1 cellular context compared by ENCODE assay signal in the genomic region with DNA sequence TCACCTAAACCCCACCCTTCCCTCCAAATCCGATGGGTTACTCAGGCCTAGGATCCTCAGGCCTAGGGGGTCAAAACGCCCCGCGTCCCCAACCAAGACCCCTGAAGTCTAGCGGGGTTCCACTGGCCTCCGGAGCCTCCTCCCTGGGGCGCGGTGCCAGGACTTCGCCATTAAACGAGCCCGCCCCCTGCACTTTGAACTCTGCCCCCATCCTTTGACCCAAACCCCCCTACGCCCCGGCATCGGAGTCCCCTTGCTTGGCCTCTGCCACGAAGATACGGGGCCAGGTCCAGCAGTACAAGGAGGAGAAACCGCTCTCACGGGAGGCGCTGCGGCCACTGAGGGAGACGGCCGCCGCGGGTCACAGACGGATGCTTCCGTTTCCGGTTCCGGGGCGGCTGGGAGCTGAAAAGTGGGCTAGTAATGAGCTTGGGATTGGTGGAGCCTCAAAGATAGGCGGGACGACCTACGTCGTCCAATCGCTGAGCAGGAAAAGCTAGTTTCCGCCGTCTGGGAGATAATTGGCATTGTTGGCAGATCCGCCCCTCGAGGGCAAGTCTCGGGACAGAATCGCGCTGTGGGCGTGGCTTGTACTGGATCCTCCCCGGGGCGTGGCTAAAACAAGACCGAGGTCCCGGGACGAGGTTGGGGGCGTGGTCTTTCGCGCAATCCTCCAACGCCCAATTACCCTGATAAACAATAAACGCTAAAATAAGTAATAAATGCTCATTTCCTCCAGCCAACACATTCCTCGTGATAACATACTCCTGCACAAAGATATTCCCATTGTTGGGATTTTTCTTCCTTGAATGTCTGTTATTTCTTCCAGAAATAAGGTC.
TF ChIP-seq lines count a peak whose summit lies in the region.

No MANE protein-coding gene starts in this region.

TF ChIP-seq in HepG2, 621 proteins besides CTCF, POLR2A, EP300 and RAD21 (continued from another document and continues in another):
- TF ChIP-seq, protein P1, sequence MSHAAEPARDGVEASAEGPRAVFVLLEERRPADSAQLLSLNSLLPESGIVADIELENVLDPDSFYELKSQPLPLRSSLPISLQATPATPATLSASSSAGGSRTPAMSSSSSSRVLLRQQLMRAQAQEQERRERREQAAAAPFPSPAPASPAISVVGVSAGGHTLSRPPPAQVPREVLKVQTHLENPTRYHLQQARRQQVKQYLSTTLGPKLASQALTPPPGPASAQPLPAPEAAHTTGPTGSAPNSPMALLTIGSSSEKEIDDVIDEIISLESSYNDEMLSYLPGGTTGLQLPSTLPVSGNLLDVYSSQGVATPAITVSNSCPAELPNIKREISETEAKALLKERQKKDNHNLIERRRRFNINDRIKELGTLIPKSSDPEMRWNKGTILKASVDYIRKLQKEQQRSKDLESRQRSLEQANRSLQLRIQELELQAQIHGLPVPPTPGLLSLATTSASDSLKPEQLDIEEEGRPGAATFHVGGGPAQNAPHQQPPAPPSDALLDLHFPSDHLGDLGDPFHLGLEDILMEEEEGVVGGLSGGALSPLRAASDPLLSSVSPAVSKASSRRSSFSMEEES (CRISPR knock-in tag; IDR thresholded peaks at IDR 0.05), result no peak; the same call in 1 of the 2 replicates
- TF ChIP-seq, protein P2, sequence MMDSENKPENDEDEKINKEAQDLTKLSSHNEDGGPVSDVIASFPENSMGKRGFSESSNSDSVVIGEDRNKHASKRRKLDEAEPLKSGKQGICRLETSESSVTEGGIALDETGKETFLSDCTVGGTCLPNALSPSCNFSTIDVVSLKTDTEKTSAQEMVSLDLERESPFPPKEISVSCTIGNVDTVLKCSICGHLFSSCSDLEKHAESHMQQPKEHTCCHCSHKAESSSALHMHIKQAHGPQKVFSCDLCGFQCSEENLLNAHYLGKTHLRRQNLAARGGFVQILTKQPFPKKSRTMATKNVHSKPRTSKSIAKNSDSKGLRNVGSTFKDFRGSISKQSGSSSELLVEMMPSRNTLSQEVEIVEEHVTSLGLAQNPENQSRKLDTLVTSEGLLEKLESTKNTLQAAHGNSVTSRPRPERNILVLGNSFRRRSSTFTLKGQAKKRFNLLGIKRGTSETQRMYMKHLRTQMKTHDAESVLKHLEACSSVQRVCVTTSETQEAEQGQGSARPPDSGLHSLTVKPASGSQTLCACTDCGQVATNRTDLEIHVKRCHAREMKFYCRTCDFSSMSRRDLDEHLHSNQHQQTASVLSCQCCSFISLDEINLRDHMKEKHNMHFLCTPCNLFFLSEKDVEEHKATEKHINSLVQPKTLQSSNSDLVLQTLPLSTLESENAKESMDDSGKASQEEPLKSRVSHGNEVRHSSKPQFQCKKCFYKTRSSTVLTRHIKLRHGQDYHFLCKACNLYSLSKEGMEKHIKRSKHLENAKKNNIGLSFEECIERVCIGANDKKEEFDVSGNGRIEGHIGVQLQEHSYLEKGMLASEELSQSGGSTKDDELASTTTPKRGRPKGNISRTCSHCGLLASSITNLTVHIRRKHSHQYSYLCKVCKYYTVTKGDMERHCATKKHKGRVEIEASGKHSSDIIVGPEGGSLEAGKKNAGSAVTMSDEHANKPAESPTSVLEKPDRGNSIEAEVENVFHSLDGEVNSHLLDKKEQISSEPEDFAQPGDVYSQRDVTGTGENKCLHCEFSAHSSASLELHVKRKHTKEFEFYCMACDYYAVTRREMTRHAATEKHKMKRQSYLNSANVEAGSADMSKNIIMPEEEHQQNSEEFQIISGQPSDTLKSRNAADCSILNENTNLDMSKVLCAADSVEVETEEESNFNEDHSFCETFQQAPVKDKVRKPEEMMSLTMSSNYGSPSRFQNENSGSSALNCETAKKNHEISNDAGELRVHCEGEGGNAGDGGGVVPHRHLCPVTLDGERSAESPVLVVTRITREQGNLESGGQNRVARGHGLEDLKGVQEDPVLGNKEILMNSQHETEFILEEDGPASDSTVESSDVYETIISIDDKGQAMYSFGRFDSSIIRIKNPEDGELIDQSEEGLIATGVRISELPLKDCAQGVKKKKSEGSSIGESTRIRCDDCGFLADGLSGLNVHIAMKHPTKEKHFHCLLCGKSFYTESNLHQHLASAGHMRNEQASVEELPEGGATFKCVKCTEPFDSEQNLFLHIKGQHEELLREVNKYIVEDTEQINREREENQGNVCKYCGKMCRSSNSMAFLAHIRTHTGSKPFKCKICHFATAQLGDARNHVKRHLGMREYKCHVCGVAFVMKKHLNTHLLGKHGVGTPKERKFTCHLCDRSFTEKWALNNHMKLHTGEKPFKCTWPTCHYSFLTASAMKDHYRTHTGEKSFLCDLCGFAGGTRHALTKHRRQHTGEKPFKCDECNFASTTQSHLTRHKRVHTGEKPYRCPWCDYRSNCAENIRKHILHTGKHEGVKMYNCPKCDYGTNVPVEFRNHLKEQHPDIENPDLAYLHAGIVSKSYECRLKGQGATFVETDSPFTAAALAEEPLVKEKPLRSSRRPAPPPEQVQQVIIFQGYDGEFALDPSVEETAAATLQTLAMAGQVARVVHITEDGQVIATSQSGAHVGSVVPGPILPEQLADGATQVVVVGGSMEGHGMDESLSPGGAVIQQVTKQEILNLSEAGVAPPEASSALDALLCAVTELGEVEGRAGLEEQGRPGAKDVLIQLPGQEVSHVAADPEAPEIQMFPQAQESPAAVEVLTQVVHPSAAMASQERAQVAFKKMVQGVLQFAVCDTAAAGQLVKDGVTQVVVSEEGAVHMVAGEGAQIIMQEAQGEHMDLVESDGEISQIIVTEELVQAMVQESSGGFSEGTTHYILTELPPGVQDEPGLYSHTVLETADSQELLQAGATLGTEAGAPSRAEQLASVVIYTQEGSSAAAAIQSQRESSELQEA (CRISPR knock-in tag; IDR thresholded peaks at IDR 0.05; ENCODE audit: not compliant biosample characterization), result no peak
- TF ChIP-seq ZNF577 (CRISPR knock-in tag; IDR thresholded peaks at IDR 0.05; ENCODE audit: borderline replicate concordance, low read depth), result no peak
- TF ChIP-seq TSC22D2 (CRISPR knock-in tag; IDR thresholded peaks at IDR 0.05; ENCODE audit: borderline replicate concordance), result peak; percentile 48; the same call in 1 of the 2 replicates
- TF ChIP-seq ZNF614 (CRISPR knock-in tag; IDR thresholded peaks at IDR 0.05; ENCODE audit: borderline replicate concordance), result no peak
- TF ChIP-seq ZNF550 (CRISPR knock-in tag; IDR thresholded peaks at IDR 0.05; ENCODE audit: borderline replicate concordance), result no peak
- TF ChIP-seq ZNF3 (CRISPR knock-in tag; IDR thresholded peaks at IDR 0.05), result no peak
- TF ChIP-seq ZNF883 (CRISPR knock-in tag; IDR thresholded peaks at IDR 0.05; ENCODE audit: not compliant biosample characterization), result peak; percentile 83
- TF ChIP-seq PHF8 (CRISPR knock-in tag; IDR thresholded peaks at IDR 0.05), result peak; percentile 91
- TF ChIP-seq, protein P3, sequence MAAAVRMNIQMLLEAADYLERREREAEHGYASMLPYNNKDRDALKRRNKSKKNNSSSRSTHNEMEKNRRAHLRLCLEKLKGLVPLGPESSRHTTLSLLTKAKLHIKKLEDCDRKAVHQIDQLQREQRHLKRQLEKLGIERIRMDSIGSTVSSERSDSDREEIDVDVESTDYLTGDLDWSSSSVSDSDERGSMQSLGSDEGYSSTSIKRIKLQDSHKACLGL (CRISPR knock-in tag; IDR thresholded peaks at IDR 0.05), result no peak; the same call in 1 of the 2 replicates
- 0 out of 2 replicates have a peak, but pooled peaks have one; percentile 35 for TF ChIP-seq ZNF557 (CRISPR knock-in tag; IDR thresholded peaks at IDR 0.05)
- TF ChIP-seq GATAD2A (CRISPR knock-in tag; IDR thresholded peaks at IDR 0.05), result no peak
- no peak for TF ChIP-seq ZKSCAN5 (CRISPR knock-in tag; IDR thresholded peaks at IDR 0.05)
- TF ChIP-seq, protein P4, sequence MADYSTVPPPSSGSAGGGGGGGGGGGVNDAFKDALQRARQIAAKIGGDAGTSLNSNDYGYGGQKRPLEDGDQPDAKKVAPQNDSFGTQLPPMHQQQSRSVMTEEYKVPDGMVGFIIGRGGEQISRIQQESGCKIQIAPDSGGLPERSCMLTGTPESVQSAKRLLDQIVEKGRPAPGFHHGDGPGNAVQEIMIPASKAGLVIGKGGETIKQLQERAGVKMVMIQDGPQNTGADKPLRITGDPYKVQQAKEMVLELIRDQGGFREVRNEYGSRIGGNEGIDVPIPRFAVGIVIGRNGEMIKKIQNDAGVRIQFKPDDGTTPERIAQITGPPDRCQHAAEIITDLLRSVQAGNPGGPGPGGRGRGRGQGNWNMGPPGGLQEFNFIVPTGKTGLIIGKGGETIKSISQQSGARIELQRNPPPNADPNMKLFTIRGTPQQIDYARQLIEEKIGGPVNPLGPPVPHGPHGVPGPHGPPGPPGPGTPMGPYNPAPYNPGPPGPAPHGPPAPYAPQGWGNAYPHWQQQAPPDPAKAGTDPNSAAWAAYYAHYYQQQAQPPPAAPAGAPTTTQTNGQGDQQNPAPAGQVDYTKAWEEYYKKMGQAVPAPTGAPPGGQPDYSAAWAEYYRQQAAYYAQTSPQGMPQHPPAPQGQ (CRISPR knock-in tag; IDR thresholded peaks at IDR 0.05; ENCODE audit: borderline replicate concordance), result no peak
- TF ChIP-seq SAP130 (CRISPR knock-in tag; IDR thresholded peaks at IDR 0.05; ENCODE audit: low read depth), result peak; percentile 84
- TF ChIP-seq STAG1 (CRISPR knock-in tag; IDR thresholded peaks at IDR 0.05), result no peak
- TF ChIP-seq KDM2A (CRISPR knock-in tag; IDR thresholded peaks at IDR 0.05; ENCODE audit: borderline replicate concordance, low read depth), result peak; percentile 81
- TF ChIP-seq, protein P5, sequence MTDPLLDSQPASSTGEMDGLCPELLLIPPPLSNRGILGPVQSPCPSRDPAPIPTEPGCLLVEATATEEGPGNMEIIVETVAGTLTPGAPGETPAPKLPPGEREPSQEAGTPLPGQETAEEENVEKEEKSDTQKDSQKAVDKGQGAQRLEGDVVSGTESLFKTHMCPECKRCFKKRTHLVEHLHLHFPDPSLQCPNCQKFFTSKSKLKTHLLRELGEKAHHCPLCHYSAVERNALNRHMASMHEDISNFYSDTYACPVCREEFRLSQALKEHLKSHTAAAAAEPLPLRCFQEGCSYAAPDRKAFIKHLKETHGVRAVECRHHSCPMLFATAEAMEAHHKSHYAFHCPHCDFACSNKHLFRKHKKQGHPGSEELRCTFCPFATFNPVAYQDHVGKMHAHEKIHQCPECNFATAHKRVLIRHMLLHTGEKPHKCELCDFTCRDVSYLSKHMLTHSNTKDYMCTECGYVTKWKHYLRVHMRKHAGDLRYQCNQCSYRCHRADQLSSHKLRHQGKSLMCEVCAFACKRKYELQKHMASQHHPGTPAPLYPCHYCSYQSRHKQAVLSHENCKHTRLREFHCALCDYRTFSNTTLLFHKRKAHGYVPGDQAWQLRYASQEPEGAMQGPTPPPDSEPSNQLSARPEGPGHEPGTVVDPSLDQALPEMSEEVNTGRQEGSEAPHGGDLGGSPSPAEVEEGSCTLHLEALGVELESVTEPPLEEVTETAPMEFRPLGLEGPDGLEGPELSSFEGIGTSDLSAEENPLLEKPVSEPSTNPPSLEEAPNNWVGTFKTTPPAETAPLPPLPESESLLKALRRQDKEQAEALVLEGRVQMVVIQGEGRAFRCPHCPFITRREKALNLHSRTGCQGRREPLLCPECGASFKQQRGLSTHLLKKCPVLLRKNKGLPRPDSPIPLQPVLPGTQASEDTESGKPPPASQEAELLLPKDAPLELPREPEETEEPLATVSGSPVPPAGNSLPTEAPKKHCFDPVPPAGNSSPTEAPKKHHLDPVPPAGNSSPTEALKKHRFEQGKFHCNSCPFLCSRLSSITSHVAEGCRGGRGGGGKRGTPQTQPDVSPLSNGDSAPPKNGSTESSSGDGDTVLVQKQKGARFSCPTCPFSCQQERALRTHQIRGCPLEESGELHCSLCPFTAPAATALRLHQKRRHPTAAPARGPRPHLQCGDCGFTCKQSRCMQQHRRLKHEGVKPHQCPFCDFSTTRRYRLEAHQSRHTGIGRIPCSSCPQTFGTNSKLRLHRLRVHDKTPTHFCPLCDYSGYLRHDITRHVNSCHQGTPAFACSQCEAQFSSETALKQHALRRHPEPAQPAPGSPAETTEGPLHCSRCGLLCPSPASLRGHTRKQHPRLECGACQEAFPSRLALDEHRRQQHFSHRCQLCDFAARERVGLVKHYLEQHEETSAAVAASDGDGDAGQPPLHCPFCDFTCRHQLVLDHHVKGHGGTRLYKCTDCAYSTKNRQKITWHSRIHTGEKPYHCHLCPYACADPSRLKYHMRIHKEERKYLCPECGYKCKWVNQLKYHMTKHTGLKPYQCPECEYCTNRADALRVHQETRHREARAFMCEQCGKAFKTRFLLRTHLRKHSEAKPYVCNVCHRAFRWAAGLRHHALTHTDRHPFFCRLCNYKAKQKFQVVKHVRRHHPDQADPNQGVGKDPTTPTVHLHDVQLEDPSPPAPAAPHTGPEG (CRISPR knock-in tag; IDR thresholded peaks at IDR 0.05), result no peak
- TF ChIP-seq GABPB1 (CRISPR knock-in tag; IDR thresholded peaks at IDR 0.05), result peak; percentile 98
- TF ChIP-seq, protein P6, sequence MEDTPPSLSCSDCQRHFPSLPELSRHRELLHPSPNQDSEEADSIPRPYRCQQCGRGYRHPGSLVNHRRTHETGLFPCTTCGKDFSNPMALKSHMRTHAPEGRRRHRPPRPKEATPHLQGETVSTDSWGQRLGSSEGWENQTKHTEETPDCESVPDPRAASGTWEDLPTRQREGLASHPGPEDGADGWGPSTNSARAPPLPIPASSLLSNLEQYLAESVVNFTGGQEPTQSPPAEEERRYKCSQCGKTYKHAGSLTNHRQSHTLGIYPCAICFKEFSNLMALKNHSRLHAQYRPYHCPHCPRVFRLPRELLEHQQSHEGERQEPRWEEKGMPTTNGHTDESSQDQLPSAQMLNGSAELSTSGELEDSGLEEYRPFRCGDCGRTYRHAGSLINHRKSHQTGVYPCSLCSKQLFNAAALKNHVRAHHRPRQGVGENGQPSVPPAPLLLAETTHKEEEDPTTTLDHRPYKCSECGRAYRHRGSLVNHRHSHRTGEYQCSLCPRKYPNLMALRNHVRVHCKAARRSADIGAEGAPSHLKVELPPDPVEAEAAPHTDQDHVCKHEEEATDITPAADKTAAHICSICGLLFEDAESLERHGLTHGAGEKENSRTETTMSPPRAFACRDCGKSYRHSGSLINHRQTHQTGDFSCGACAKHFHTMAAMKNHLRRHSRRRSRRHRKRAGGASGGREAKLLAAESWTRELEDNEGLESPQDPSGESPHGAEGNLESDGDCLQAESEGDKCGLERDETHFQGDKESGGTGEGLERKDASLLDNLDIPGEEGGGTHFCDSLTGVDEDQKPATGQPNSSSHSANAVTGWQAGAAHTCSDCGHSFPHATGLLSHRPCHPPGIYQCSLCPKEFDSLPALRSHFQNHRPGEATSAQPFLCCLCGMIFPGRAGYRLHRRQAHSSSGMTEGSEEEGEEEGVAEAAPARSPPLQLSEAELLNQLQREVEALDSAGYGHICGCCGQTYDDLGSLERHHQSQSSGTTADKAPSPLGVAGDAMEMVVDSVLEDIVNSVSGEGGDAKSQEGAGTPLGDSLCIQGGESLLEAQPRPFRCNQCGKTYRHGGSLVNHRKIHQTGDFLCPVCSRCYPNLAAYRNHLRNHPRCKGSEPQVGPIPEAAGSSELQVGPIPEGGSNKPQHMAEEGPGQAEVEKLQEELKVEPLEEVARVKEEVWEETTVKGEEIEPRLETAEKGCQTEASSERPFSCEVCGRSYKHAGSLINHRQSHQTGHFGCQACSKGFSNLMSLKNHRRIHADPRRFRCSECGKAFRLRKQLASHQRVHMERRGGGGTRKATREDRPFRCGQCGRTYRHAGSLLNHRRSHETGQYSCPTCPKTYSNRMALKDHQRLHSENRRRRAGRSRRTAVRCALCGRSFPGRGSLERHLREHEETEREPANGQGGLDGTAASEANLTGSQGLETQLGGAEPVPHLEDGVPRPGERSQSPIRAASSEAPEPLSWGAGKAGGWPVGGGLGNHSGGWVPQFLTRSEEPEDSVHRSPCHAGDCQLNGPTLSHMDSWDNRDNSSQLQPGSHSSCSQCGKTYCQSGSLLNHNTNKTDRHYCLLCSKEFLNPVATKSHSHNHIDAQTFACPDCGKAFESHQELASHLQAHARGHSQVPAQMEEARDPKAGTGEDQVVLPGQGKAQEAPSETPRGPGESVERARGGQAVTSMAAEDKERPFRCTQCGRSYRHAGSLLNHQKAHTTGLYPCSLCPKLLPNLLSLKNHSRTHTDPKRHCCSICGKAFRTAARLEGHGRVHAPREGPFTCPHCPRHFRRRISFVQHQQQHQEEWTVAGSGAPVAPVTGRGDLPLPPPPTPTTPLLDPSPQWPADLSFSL (CRISPR knock-in tag; IDR thresholded peaks at IDR 0.05), result no peak
- TF ChIP-seq, protein P7, sequence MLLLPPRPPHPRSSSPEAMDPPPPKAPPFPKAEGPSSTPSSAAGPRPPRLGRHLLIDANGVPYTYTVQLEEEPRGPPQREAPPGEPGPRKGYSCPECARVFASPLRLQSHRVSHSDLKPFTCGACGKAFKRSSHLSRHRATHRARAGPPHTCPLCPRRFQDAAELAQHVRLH (CRISPR knock-in tag; IDR thresholded peaks at IDR 0.05; ENCODE audit: borderline replicate concordance, low read depth), result no peak
